In the genomic region with DNA sequence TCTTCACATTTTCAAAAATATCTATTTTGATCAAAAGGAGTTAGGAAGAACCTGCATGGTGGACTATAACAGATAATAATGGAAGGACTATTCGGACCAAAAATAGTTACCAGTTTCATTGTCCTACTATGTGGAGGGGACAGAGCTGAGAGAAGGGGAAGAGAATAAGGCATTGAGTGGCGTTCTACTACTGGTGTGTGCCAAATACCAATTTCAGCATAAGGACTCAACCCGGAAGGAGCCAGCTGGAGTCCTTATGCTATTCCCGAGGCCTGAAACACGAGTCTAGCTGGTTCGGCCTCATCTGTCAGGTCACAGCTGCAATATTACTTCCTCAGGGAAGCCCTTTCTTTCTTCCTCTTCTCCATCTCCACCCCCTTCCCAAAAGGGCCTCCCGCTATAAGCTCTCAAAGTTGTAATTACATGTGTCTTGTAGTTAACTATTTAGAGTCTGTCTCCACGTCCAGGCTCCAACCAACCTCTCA, we compare ENCODE assay signal across 8 cellular contexts. TPM values are rescaled to one million over a fixed set of nuclear protein-coding genes. Genes with fewer than 3 reads are reported as not detected.
DNase-seq lines count a peak whose midpoint lies in the region; ATAC-seq and TF ChIP-seq lines count a peak whose summit lies in the region.

No MANE protein-coding gene starts in this region.

- peak; percentile 50 to 79 for DNase-seq in NCI-H524 (lab: John Stamatoyannopoulos, UW)
- no peak for DNase-seq in NCI-H524 treated with DMSO at 0.1 percent for 48 hours (lab: John Stamatoyannopoulos, UW)
- peak; percentile 87 for DNase-seq in NCI-H69 (lab: John Stamatoyannopoulos, UW)
- DNase-seq in caudate nucleus (lab: John Stamatoyannopoulos, UW): peak in 5 of 61 donors; percentile 9 to 36 (median 18)
- DNase-seq in left lobe of liver (ENCODE audit: low spot score): no peak
- peak; percentile 52 for DNase-seq in testis
- DNase-seq in glomerular visceral epithelial cell (ENCODE audit: extremely low spot score): no peak

- H3K36me3 ChIP-seq in testis (ENCODE audit: low read depth, missing control alignments): no peaks in the 10 kb centered on the region

- TF ChIP-seq CTCF in testis (IDR thresholded peaks at IDR 0.05): no peak

- no peak for TF ChIP-seq POLR2A in testis (IDR thresholded peaks at IDR 0.05)

- H3K4me3 ChIP-seq in testis: peak overlapping the region; percentile 86 to 92

- peaks cover 3% of the 10 kb centered on the region for H3K4me1 ChIP-seq in testis

- intact Hi-C loops in testis (cut with DNase I; ENCODE audit: low total_unique reads): no loop called here

- WGBS in testis, 2 donors: 14% methylated on average over 8 of the region's 8 CpGs

- ATAC-seq in left lobe of liver (peak; percentile 3), GM21423 (IDR thresholded peaks at IDR 0.05; ENCODE audit: unreplicated experiment) (no peak)

- no peaks in the 10 kb centered on the region for H3K27me3 ChIP-seq in testis

- H3K27ac ChIP-seq in caudate nucleus (ENCODE audit: low read depth, low read length) (peak overlapping the region; percentile 65), testis (peak overlapping the region; percentile 95)

- H3K9me3 ChIP-seq in testis: no peaks in the 10 kb centered on the region

RNA-seq across cellular contexts. Expression of a gene that starts 20.5 kb away (rescaled TPM):
- total RNA-seq in left lobe of liver: 3.7 TPM
- 10 to 100 TPM; 39.8 to 40.4 TPM for total RNA-seq in testis
- 17.5 TPM for polyA plus RNA-seq in testis (ENCODE audit: insufficient read depth, low read depth, low replicate concordance)

Comparison
In these comparisons a context has a peak if more than half of its experiments do, and no peak if none do; other contexts are left out.
1. DNase-seq: peak in NCI-H524 (2 of 2), NCI-H69 (single experiment) and testis (single experiment); none in NCI-H524 treated with DMSO at 0.1 percent for 48 hours (single experiment), left lobe of liver (single experiment) and glomerular visceral epithelial cell (single experiment).